In the genomic region with DNA sequence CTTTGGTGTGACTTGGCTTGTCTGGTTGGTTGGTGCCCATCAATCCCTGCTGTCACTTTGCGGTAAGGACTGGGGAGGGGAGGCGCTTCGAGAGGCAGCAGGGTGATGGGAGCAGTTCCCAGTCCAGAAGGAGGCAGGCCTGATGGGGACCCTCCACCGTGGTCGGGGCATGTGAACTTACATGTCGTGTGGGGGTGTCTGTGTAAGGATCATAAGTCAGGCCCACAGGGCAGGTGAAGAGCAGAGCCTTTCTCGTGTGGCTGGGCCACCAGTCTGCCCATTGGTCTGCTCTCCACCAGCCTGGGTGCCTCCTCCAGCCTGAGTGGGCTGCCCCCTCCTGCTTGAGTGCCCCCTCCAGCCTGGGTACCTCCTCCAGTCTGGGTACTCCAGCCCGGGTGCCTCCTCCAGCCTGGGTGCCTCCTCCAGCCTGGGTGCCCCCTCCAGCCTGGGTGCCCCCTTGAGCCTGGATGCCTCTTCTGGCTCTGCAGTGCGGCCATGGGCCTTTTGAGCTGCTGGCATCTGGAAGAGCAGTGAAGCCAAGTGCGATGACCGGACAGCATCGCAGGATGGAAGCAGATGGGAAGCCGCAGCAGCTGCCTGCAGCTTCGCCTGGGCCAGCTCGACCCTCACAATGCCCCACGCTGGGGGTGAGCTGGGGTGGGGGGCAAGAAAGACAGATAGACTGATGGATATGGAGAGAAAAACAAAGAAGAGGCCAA, we compare ENCODE assay signal across 23 cellular contexts. TPM values are rescaled to one million over a fixed set of nuclear protein-coding genes. Genes with fewer than 3 reads are reported as not detected.
DNase-seq lines count a peak whose midpoint lies in the region; ATAC-seq, FAIRE-seq and TF ChIP-seq lines count a peak whose summit lies in the region.
"Had no signal": no experiment of that assay in that cellular context is flagged by ENCODE, and none has a peak within 500 bp of the region (broad histone marks: within the 10 kb centered on the region; RNA-seq: fewer than 3 reads in every experiment).

No MANE protein-coding gene starts in this region.

- H3K36me3 ChIP-seq in endodermal cell (ENCODE audit: control insufficient read depth, insufficient read depth, low read length) = no peaks in the 10 kb centered on the region
- H3K36me3 ChIP-seq: BLaER1, uterus had no signal

- TF ChIP-seq CTCF in endodermal cell (conservative IDR thresholded peaks at IDR 0.05) = no peak
- no peak for TF ChIP-seq CTCF in D721Med (IDR thresholded peaks at IDR 0.05; ENCODE audit: insufficient read depth, missing control alignments)

- peaks cover 5% of the 10 kb centered on the region for H3K27me3 Mint-ChIP-seq in memory B cell
- H3K27me3 Mint-ChIP-seq in endodermal cell (ENCODE audit: insufficient read depth) = peaks cover 2% of the 10 kb centered on the region

- 92 to 98% methylated on average over 10 to 16 of the region's 16 CpGs for WGBS in endodermal cell (ENCODE audit: insufficient coverage in 1 of 2, insufficient read length in 1 of 2), 2 experiments

- H3K27ac ChIP-seq in cingulate gyrus (ENCODE audit: low read depth, low read length) (peak overlapping the region; percentile 60), temporal lobe (ENCODE audit: low read depth, low read length) (peak overlapping the region; percentile 59), endodermal cell (ENCODE audit: low read depth, low read length) (no peak overlapping the region)
- H3K27ac ChIP-seq: BLaER1, parathyroid adenoma, uterus had no signal

- H3K36me3 Mint-ChIP-seq in memory B cell (no peaks in the 10 kb centered on the region), endodermal cell (ENCODE audit: low read depth) (no peaks in the 10 kb centered on the region)
- H3K36me3 Mint-ChIP-seq: activated naive CD4-positive, alpha-beta T cell treated with anti-CD3 and anti-CD28 coated beads, Interleukin-2, amount 50 U/mL, for 24 hours; natural killer cell treated with Interleukin-12 subunit alpha and Interleukin-12 subunit beta and Interleukin-15 and Interleukin-18, amount 100 ng/mL, for 72 hours had no signal

- no peaks in the 10 kb centered on the region for H3K9me3 Mint-ChIP-seq in memory B cell
- H3K9me3 Mint-ChIP-seq in endodermal cell = no peaks in the 10 kb centered on the region
- H3K9me3 Mint-ChIP-seq: activated B cell treated with CpG ODN at 0.5 μM for 24 hours; activated naive CD4-positive, alpha-beta T cell treated with anti-CD3 and anti-CD28 coated beads, Interleukin-2, amount 50 U/mL, for 24 hours; activated T-helper 1 cell treated with anti-CD3 and anti-CD28 coated beads, Interleukin-12 subunit alpha, Interleukin-12 subunit beta, Interleukin-2, Interleukin-4 antibody, amounts not matched to agents 30 ng/mL and 10 ng/mL and 1 ng/mL, durations not matched to agents 14 hours and 24 hours and 36 hours; H9; natural killer cell treated with Interleukin-12 subunit alpha and Interleukin-12 subunit beta and Interleukin-15 and Interleukin-18, amount 100 ng/mL, for 72 hours had no signal

- no peak overlapping the region for H3K4me3 Mint-ChIP-seq in memory B cell
- H3K4me3 Mint-ChIP-seq in endodermal cell = no peak overlapping the region
- H3K4me3 Mint-ChIP-seq: activated B cell treated with CpG ODN at 0.5 μM for 24 hours; activated naive CD4-positive, alpha-beta T cell treated with anti-CD3 and anti-CD28 coated beads, Interleukin-2, amount 50 U/mL, for 24 hours; activated T-helper 1 cell treated with anti-CD3 and anti-CD28 coated beads, Interleukin-12 subunit alpha, Interleukin-12 subunit beta, Interleukin-2, Interleukin-4 antibody, amounts not matched to agents 30 ng/mL and 10 ng/mL and 1 ng/mL, durations not matched to agents 14 hours and 24 hours and 36 hours; H9; natural killer cell treated with Interleukin-12 subunit alpha and Interleukin-12 subunit beta and Interleukin-15 and Interleukin-18, amount 100 ng/mL, for 72 hours had no signal

- DNase-seq in NCI-H446 treated with DMSO at 0.1 percent for 48 hours (lab: John Stamatoyannopoulos, UW) = peak; percentile 87
- no peak for DNase-seq in memory B cell (ENCODE audit: low spot score in 2 of 2)
- no peak for DNase-seq in endodermal cell
- DNase-seq in D721Med (ENCODE audit: insufficient read length, low spot score) = no peak
- no peak for DNase-seq in NCI-H524 treated with DMSO at 0.1 percent for 48 hours (lab: John Stamatoyannopoulos, UW)
- no peak for DNase-seq in DMS53 (lab: John Stamatoyannopoulos, UW)
- DNase-seq: activated B cell treated with CpG ODN at 0.5 μM for 24 hours, Caco-2, DND-41, H9, NCI-H1105, NCI-H2029 treated with DMSO at 0.1 percent for 48 hours, NCI-H226, SHP77 treated with DMSO at 0.1 percent for 48 hours, uterus had no signal

- no peaks in the 10 kb centered on the region for H3K27me3 ChIP-seq in endodermal cell (ENCODE audit: control insufficient read depth, insufficient read depth, low read length, poor library complexity, severe bottlenecking)
- H3K27me3 ChIP-seq: right lobe of liver, uterus had no signal

- H3K9me3 ChIP-seq in endodermal cell (ENCODE audit: control insufficient read depth, low read length) = no peaks in the 10 kb centered on the region
- H3K9me3 ChIP-seq: BLaER1, Caco-2, right lobe of liver, uterus had no signal

- H3K4me1 Mint-ChIP-seq in memory B cell (no peaks in the 10 kb centered on the region), endodermal cell (no peaks in the 10 kb centered on the region)
- H3K4me1 Mint-ChIP-seq: activated B cell treated with CpG ODN at 0.5 μM for 24 hours; activated naive CD4-positive, alpha-beta T cell treated with anti-CD3 and anti-CD28 coated beads, Interleukin-2, amount 50 U/mL, for 24 hours had no signal

- no peak for FAIRE-seq in D721Med (lab: Jason Lieb, UNC)

- H3K4me3 ChIP-seq in endodermal cell (ENCODE audit: low read length) = no peak overlapping the region
- H3K4me3 ChIP-seq: BLaER1, right lobe of liver, uterus had no signal

- peak overlapping the region; percentile 56 for H3K27ac Mint-ChIP-seq in memory B cell
- no peak overlapping the region for H3K27ac Mint-ChIP-seq in endodermal cell
- H3K27ac Mint-ChIP-seq: activated B cell treated with CpG ODN at 0.5 μM for 24 hours; activated naive CD4-positive, alpha-beta T cell treated with anti-CD3 and anti-CD28 coated beads, Interleukin-2, amount 50 U/mL, for 24 hours; activated T-helper 1 cell treated with anti-CD3 and anti-CD28 coated beads, Interleukin-12 subunit alpha, Interleukin-12 subunit beta, Interleukin-2, Interleukin-4 antibody, amounts not matched to agents 30 ng/mL and 10 ng/mL and 1 ng/mL, durations not matched to agents 14 hours and 24 hours and 36 hours; natural killer cell treated with Interleukin-12 subunit alpha and Interleukin-12 subunit beta and Interleukin-15 and Interleukin-18, amount 100 ng/mL, for 72 hours had no signal

- ATAC-seq in memory B cell (ENCODE audit: low read depth) = no peak
- ATAC-seq: natural killer cell treated with Interleukin-12 subunit alpha and Interleukin-12 subunit beta and Interleukin-15 and Interleukin-18, amount 100 ng/mL, for 72 hours had no signal

- no peaks in the 10 kb centered on the region for H3K4me1 ChIP-seq in endodermal cell (ENCODE audit: control insufficient read depth, insufficient read depth, low read length)
- H3K4me1 ChIP-seq: BLaER1, Caco-2, parathyroid adenoma had no signal

- H3K9ac ChIP-seq in endodermal cell (ENCODE audit: extremely low read depth, low read length, poor library complexity, severe bottlenecking) = no peak overlapping the region
- H3K9ac ChIP-seq: BLaER1, parathyroid adenoma had no signal

RNA-seq across cellular contexts. Expression of gene ATOH8, which starts 25.0 kb away (rescaled TPM):
- 1.7 TPM for total RNA-seq in temporal lobe
- total RNA-seq in endodermal cell = 1 to 10 TPM; 1.3 to 1.6 TPM
- polyA plus RNA-seq in endodermal cell (2013, experiment 1 of 2) = 6.6 TPM
- 8.9 TPM for polyA plus RNA-seq in endodermal cell (2013, experiment 2 of 2)
- total RNA-seq: activated B cell treated with CpG ODN at 0.5 μM for 24 hours; Caco-2; natural killer cell treated with Interleukin-12 subunit alpha and Interleukin-12 subunit beta and Interleukin-15 and Interleukin-18, amount 100 ng/mL, for 72 hours had no signal
